Comparison of ENCODE assay signal across 15 cellular contexts in genomic region chr2:239271471-239272255, GRCh38.
DNase-seq lines count a peak whose midpoint lies in the region; ATAC-seq and TF ChIP-seq lines count a peak whose summit lies in the region.
"Had no signal": no experiment of that assay in that cellular context is flagged by ENCODE, and none has a peak within 500 bp of the region (broad histone marks: within the 10 kb centered on the region; RNA-seq: fewer than 3 reads in every experiment).

No MANE protein-coding gene starts in this region.

- H3K27ac Mint-ChIP-seq in activated CD8-positive, alpha-beta T cell treated with anti-CD3 and anti-CD28 coated beads for 36 hours = no peak overlapping the region
- no peak overlapping the region for H3K27ac Mint-ChIP-seq in activated CD8-positive, alpha-beta T cell treated with anti-CD3 and anti-CD28 coated beads, Interleukin-2, amount 10 ng/mL, durations not matched to agents 7 days and 5 days
- no peak overlapping the region for H3K27ac Mint-ChIP-seq in stimulated activated effector memory CD8-positive, alpha-beta T cell treated with anti-CD3 and anti-CD28 coated beads, Interleukin-12 subunit alpha, Interleukin-12 subunit beta, amount 100 ng/mL, for 72 hours
- no peak overlapping the region for H3K27ac Mint-ChIP-seq in effector memory CD8-positive, alpha-beta T cell
- H3K27ac Mint-ChIP-seq: activated CD4-positive, alpha-beta memory T cell treated with anti-CD3 and anti-CD28 coated beads, Interleukin-2, amount 10 ng/mL, durations not matched to agents 7 days and 5 days had no signal

- DNase-seq in activated CD8-positive, alpha-beta T cell treated with anti-CD3 and anti-CD28 coated beads for 36 hours = peak; percentile 0
- no peak for DNase-seq in activated CD8-positive, alpha-beta T cell treated with anti-CD3 and anti-CD28 coated beads, Interleukin-2, amount 10 ng/mL, durations not matched to agents 7 days and 5 days
- DNase-seq in adrenal gland = peak in 4 of 7 donors; percentile 6 to 19 (median 13)
- DNase-seq in islet precursor cell = peak; percentile 34
- DNase-seq in suprapubic skin (ENCODE audit: low spot score in 2 of 2) = peak; percentile 52 to 57
- DNase-seq in stimulated activated effector memory CD8-positive, alpha-beta T cell treated with anti-CD3 and anti-CD28 coated beads, Interleukin-12 subunit alpha, Interleukin-12 subunit beta, amount 100 ng/mL, for 72 hours (ENCODE audit: low spot score in 2 of 2) = no peak
- no peak for DNase-seq in effector memory CD8-positive, alpha-beta T cell
- DNase-seq: ACHN; activated CD4-positive, alpha-beta memory T cell treated with anti-CD3 and anti-CD28 coated beads, Interleukin-2, amount 10 ng/mL, durations not matched to agents 7 days and 5 days; activated naive CD4-positive, alpha-beta T cell treated with anti-CD3 and anti-CD28 coated beads, Interleukin-2, amount 50 U/mL, for 16 hours; lower lobe of right lung; NCI-H2029; small intestine had no signal

- H3K27me3 ChIP-seq in adrenal gland = no peaks in the 10 kb centered on the region
- no peaks in the 10 kb centered on the region for H3K27me3 ChIP-seq in suprapubic skin
- H3K27me3 ChIP-seq: cardiac muscle cell had no signal

- no peak overlapping the region for H3K4me3 Mint-ChIP-seq in activated CD8-positive, alpha-beta T cell treated with anti-CD3 and anti-CD28 coated beads for 36 hours
- H3K4me3 Mint-ChIP-seq in activated CD8-positive, alpha-beta T cell treated with anti-CD3 and anti-CD28 coated beads, Interleukin-2, amount 10 ng/mL, durations not matched to agents 7 days and 5 days = no peak overlapping the region
- no peak overlapping the region for H3K4me3 Mint-ChIP-seq in stimulated activated effector memory CD8-positive, alpha-beta T cell treated with anti-CD3 and anti-CD28 coated beads, Interleukin-12 subunit alpha, Interleukin-12 subunit beta, amount 100 ng/mL, for 72 hours
- H3K4me3 Mint-ChIP-seq in effector memory CD8-positive, alpha-beta T cell = no peak overlapping the region
- H3K4me3 Mint-ChIP-seq: activated CD4-positive, alpha-beta memory T cell treated with anti-CD3 and anti-CD28 coated beads, Interleukin-2, amount 10 ng/mL, durations not matched to agents 7 days and 5 days had no signal

- H3K9me3 Mint-ChIP-seq in activated CD8-positive, alpha-beta T cell treated with anti-CD3 and anti-CD28 coated beads for 36 hours = no peaks in the 10 kb centered on the region
- H3K9me3 Mint-ChIP-seq in activated CD8-positive, alpha-beta T cell treated with anti-CD3 and anti-CD28 coated beads, Interleukin-2, amount 10 ng/mL, durations not matched to agents 7 days and 5 days (ENCODE audit: insufficient read depth) = no peaks in the 10 kb centered on the region
- no peaks in the 10 kb centered on the region for H3K9me3 Mint-ChIP-seq in stimulated activated effector memory CD8-positive, alpha-beta T cell treated with anti-CD3 and anti-CD28 coated beads, Interleukin-12 subunit alpha, Interleukin-12 subunit beta, amount 100 ng/mL, for 72 hours
- no peaks in the 10 kb centered on the region for H3K9me3 Mint-ChIP-seq in effector memory CD8-positive, alpha-beta T cell
- H3K9me3 Mint-ChIP-seq: activated CD4-positive, alpha-beta memory T cell treated with anti-CD3 and anti-CD28 coated beads, Interleukin-2, amount 10 ng/mL, durations not matched to agents 7 days and 5 days had no signal

- peaks cover 34 to 57% of the 10 kb centered on the region in 2 donors for H3K4me1 ChIP-seq in adrenal gland (replicated peaks in 1 of 2)
- H3K4me1 ChIP-seq in suprapubic skin = peaks cover 59% of the 10 kb centered on the region

- 81 to 86% (median 83%) methylated on average over 16 to 17 of the region's 17 CpGs for WGBS in adrenal gland, 4 donors
- 82% methylated on average over 16 of the region's 17 CpGs for WGBS in suprapubic skin

- H3K9me3 ChIP-seq in adrenal gland (replicated peaks in 1 of 3) (no peaks in the 10 kb centered on the region), suprapubic skin (no peaks in the 10 kb centered on the region)
- H3K9me3 ChIP-seq: lower lobe of right lung had no signal

- H3K27ac ChIP-seq in adrenal gland (no peak overlapping the region), suprapubic skin (no peak overlapping the region)
- H3K27ac ChIP-seq: cardiac muscle cell, lower lobe of right lung had no signal

- H3K36me3 ChIP-seq in adrenal gland (replicated peaks in 1 of 2) (no peaks in the 10 kb centered on the region), suprapubic skin (no peaks in the 10 kb centered on the region)
- H3K36me3 ChIP-seq: cardiac muscle cell, lower lobe of right lung had no signal

- H3K4me3 ChIP-seq in adrenal gland (no peak overlapping the region), suprapubic skin (no peak overlapping the region)
- H3K4me3 ChIP-seq: cardiac muscle cell, lower lobe of right lung had no signal

- intact Hi-C loops in activated CD8-positive, alpha-beta T cell treated with anti-CD3 and anti-CD28 coated beads for 36 hours (cut with micrococcal nuclease) = loop anchor here (5.0 kb wide), 1 partner anchor 126 kb away; no protein-coding TSS in a partner anchor
- intact Hi-C loops in adrenal gland (cut with DNase I) = no loop called here

- H3K27me3 Mint-ChIP-seq in activated CD8-positive, alpha-beta T cell treated with anti-CD3 and anti-CD28 coated beads for 36 hours = peaks cover 13% of the 10 kb centered on the region
- no peaks in the 10 kb centered on the region for H3K27me3 Mint-ChIP-seq in activated CD8-positive, alpha-beta T cell treated with anti-CD3 and anti-CD28 coated beads, Interleukin-2, amount 10 ng/mL, durations not matched to agents 7 days and 5 days (ENCODE audit: low read depth)
- no peaks in the 10 kb centered on the region for H3K27me3 Mint-ChIP-seq in effector memory CD8-positive, alpha-beta T cell

- no peak for TF ChIP-seq EP300 in suprapubic skin (IDR thresholded peaks at IDR 0.05)

- no peak for ATAC-seq in activated CD8-positive, alpha-beta T cell treated with anti-CD3 and anti-CD28 coated beads for 36 hours
- no peak for ATAC-seq in activated CD8-positive, alpha-beta T cell treated with anti-CD3 and anti-CD28 coated beads, Interleukin-2, amount 10 ng/mL, durations not matched to agents 7 days and 5 days
- ATAC-seq in stimulated activated effector memory CD8-positive, alpha-beta T cell treated with anti-CD3 and anti-CD28 coated beads, Interleukin-12 subunit alpha, Interleukin-12 subunit beta, amount 100 ng/mL, for 72 hours = no peak
- ATAC-seq in GM18519 (IDR thresholded peaks at IDR 0.05; ENCODE audit: low FRiP score, unreplicated experiment) = no peak
- no peak for ATAC-seq in effector memory CD8-positive, alpha-beta T cell (replicated peaks)
- ATAC-seq: lower lobe of right lung had no signal

- CTCF ChIA-PET in activated CD8-positive, alpha-beta T cell treated with anti-CD3 and anti-CD28 coated beads for 36 hours (lab: Charles Lee) = no interaction called here
- CTCF ChIA-PET in activated CD8-positive, alpha-beta T cell treated with anti-CD3 and anti-CD28 coated beads, Interleukin-2, amount 10 ng/mL, durations not matched to agents 7 days and 5 days (lab: Charles Lee) = interaction anchor here (0.9 to 2.1 kb wide), 5 partner anchors 24 to 125 kb away, joined by 3 to 4 read pairs (median 3); no protein-coding TSS in a partner anchor

- TF ChIP-seq CTCF in activated CD8-positive, alpha-beta T cell treated with anti-CD3 and anti-CD28 coated beads for 36 hours (IDR thresholded peaks at IDR 0.05) = no peak
- no peak for TF ChIP-seq CTCF in adrenal gland (IDR thresholded peaks at IDR 0.05)
- no peak for TF ChIP-seq CTCF in suprapubic skin (IDR thresholded peaks at IDR 0.05)

- peaks cover 60% of the 10 kb centered on the region for H3K4me1 Mint-ChIP-seq in activated CD8-positive, alpha-beta T cell treated with anti-CD3 and anti-CD28 coated beads for 36 hours (ENCODE audit: low read depth)
- peaks cover 87% of the 10 kb centered on the region for H3K4me1 Mint-ChIP-seq in activated CD8-positive, alpha-beta T cell treated with anti-CD3 and anti-CD28 coated beads, Interleukin-2, amount 10 ng/mL, durations not matched to agents 7 days and 5 days (ENCODE audit: low read depth)
- H3K4me1 Mint-ChIP-seq in stimulated activated effector memory CD8-positive, alpha-beta T cell treated with anti-CD3 and anti-CD28 coated beads, Interleukin-12 subunit alpha, Interleukin-12 subunit beta, amount 100 ng/mL, for 72 hours = peaks cover 85% of the 10 kb centered on the region
- peaks cover 66 to 69% of the 10 kb centered on the region in 2 donors for H3K4me1 Mint-ChIP-seq in effector memory CD8-positive, alpha-beta T cell (ENCODE audit: low read depth in 2 of 2)

- POLR2A ChIA-PET in activated CD8-positive, alpha-beta T cell treated with anti-CD3 and anti-CD28 coated beads for 36 hours (lab: Charles Lee) = interaction anchor here (1.1 to 2.0 kb wide), 4 partner anchors 11 to 50 kb away, joined by 3 to 4 read pairs (median 4); no protein-coding TSS in a partner anchor
- POLR2A ChIA-PET in activated CD8-positive, alpha-beta T cell treated with anti-CD3 and anti-CD28 coated beads, Interleukin-2, amount 10 ng/mL, durations not matched to agents 7 days and 5 days (lab: Charles Lee) = no interaction called here

- H3K36me3 Mint-ChIP-seq in activated CD8-positive, alpha-beta T cell treated with anti-CD3 and anti-CD28 coated beads for 36 hours (ENCODE audit: low read depth) = peaks cover 6% of the 10 kb centered on the region
- H3K36me3 Mint-ChIP-seq in activated CD8-positive, alpha-beta T cell treated with anti-CD3 and anti-CD28 coated beads, Interleukin-2, amount 10 ng/mL, durations not matched to agents 7 days and 5 days (ENCODE audit: low read depth) = peaks cover 20% of the 10 kb centered on the region
- H3K36me3 Mint-ChIP-seq in stimulated activated effector memory CD8-positive, alpha-beta T cell treated with anti-CD3 and anti-CD28 coated beads, Interleukin-12 subunit alpha, Interleukin-12 subunit beta, amount 100 ng/mL, for 72 hours = peaks cover 27% of the 10 kb centered on the region
- H3K36me3 Mint-ChIP-seq in effector memory CD8-positive, alpha-beta T cell (ENCODE audit: insufficient read depth) = peaks cover 15% of the 10 kb centered on the region

- TF ChIP-seq POLR2A in adrenal gland (IDR thresholded peaks at IDR 0.05) (no peak), suprapubic skin (IDR thresholded peaks at IDR 0.05) (no peak)

Comparison
In these comparisons a context has a peak if more than half of its experiments do, and no peak if none do; other contexts are left out.
1. DNase-seq: peak in activated CD8-positive, alpha-beta T cell treated with anti-CD3 and anti-CD28 coated beads for 36 hours (single experiment), adrenal gland (4 of 7), islet precursor cell (single experiment) and suprapubic skin (2 of 2); none in activated CD8-positive, alpha-beta T cell treated with anti-CD3 and anti-CD28 coated beads, Interleukin-2, amount 10 ng/mL, durations not matched to agents 7 days and 5 days (single experiment), stimulated activated effector memory CD8-positive, alpha-beta T cell treated with anti-CD3 and anti-CD28 coated beads, Interleukin-12 subunit alpha, Interleukin-12 subunit beta, amount 100 ng/mL, for 72 hours (0 of 2) and effector memory CD8-positive, alpha-beta T cell (0 of 3).